Comparison of ENCODE assay signal across 7 cellular contexts in the genomic region with DNA sequence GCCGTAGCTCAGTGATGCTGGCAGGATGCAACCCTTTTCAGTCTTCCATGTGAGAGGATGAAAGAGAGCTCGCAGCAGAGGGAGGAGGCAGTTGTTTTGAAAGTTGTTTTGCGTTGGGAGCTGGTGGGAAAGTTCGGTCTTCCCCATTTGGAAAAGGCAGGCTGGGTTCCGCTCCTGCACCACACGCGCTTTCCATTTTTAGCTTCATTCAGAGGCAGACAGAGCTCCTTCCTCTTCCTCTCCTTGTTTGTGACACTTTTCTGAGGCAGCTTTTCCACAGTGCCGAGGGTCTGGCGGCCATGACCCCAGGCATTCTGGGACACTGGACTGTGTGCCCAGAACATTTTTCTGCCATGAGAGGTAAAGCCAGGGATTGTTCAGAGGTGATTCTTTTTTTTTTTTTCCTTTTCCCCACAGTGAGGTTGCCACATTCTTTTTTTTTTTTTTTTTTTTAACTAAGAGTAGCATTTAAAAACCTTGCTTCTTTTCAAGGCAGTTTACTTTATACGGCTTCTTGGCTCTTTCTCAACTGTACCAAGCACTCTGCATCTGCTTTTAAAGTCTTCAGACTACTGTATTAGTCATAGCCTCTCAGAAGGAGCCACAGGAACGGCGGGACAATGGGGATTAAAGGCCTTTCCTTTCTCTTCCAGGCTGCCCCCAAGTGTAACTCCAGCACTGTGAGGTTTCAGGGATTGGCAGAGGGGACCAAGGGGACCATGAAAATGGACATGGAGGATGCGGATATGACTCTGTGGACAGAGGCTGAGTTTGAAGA. TPM values are rescaled to one million over a fixed set of nuclear protein-coding genes. Genes with fewer than 3 reads are reported as not detected.
DNase-seq lines count a peak whose midpoint lies in the region; ATAC-seq, FAIRE-seq and TF ChIP-seq lines count a peak whose summit lies in the region.

No MANE protein-coding gene starts in this region.

- FAIRE-seq in GM12892 (lab: Jason Lieb, UNC) = no peak

- TF ChIP-seq CTCF in WI38 (IDR thresholded peaks at IDR 0.05; ENCODE audit: low read depth, low read length) = no peak

- no peak for TF ChIP-seq POLR2A in GM12892 (IDR thresholded peaks at IDR 0.05; ENCODE audit: low read depth, low read length)

- no peaks in the 10 kb centered on the region for H3K36me3 ChIP-seq in HAP-1 (replicated peaks)

- no peaks in the 10 kb centered on the region for H3K9me3 ChIP-seq in HAP-1

- DNase-seq in HAP-1 (ENCODE audit: low spot score in 2 of 2) = peak; percentile 40 to 60
- DNase-seq in head of caudate nucleus = peak in 23 of 42 donors; percentile 6 to 53 (median 25)
- peak; percentile 71 for DNase-seq in skeletal muscle cell (ENCODE audit: low read depth)
- DNase-seq in GM12892 (ENCODE audit: insufficient read length) = no peak

- ATAC-seq in GM21390 (IDR thresholded peaks at IDR 0.05; ENCODE audit: unreplicated experiment) (no peak), GM18907 (IDR thresholded peaks at IDR 0.05; ENCODE audit: unreplicated experiment) (no peak)

- H3K27me3 ChIP-seq in HAP-1 (ENCODE audit: low read depth) = no peaks in the 10 kb centered on the region

- H3K4me3 ChIP-seq in HAP-1 = no peak overlapping the region
- peak overlapping the region; percentile 71 for H3K4me3 ChIP-seq in WI38 (ENCODE audit: low read depth, low read length)
- peak overlapping the region; percentile 62 for H3K4me3 ChIP-seq in skeletal muscle cell (ENCODE audit: low read depth, low read length)

- in situ Hi-C loops in HAP-1 (cut with MboI; ENCODE audit: low sequenced_read_pairs) = no loop called here

- H3K4me1 ChIP-seq in HAP-1 = peaks cover 12% of the 10 kb centered on the region

- intact Hi-C loops in head of caudate nucleus (cut with DNase I) = no loop called here

RNA-seq across cellular contexts. Expression of a gene that starts 1.6 kb away (rescaled TPM):
- 12.7 TPM for polyA plus RNA-seq in GM12892 (2012; ENCODE audit: missing spikeins)
